8 cellular contexts compared by ENCODE assay signal in the genomic region with DNA sequence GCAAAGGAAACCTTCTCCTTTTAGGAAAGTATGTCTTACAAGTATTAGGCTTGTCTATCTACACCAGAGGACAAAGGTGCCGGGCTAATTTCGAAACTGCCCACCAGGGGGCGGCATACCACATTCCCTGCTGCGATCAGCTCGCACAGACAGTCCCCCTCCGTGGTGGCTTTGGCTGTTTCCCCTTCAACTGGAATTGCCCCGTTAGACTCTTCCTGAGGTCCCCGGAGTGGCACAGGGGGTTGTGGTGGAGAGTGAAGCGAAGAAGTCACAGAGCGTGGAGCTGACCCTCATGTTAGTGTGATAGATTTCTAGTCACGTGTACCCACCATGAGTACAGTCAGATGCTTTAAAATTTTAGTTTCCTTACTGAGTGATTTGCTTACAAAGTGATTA. TPM values are rescaled to one million over a fixed set of nuclear protein-coding genes. Genes with fewer than 3 reads are reported as not detected.
DNase-seq lines count a peak whose midpoint lies in the region; ATAC-seq and TF ChIP-seq lines count a peak whose summit lies in the region.

No MANE protein-coding gene starts in this region.

- peaks cover 10% of the 10 kb centered on the region for H3K4me1 Mint-ChIP-seq in chondrocyte (ENCODE audit: low read depth)

- TF ChIP-seq CTCF in AG10803 (conservative IDR thresholded peaks at IDR 0.05; ENCODE audit: low read length) = peak; percentile 95
- peak; percentile 87 for TF ChIP-seq CTCF in chondrocyte (IDR thresholded peaks at IDR 0.05)

- ATAC-seq in HG03175 (IDR thresholded peaks at IDR 0.05; ENCODE audit: unreplicated experiment) (peak; percentile 63), left colon (peak; percentile 94)

- intact Hi-C loops in left colon (cut with DNase I, micrococcal nuclease) = no loop called here

- DNase-seq in AG10803 (ENCODE audit: low read depth) (peak; percentile 58), NCI-H345 (lab: John Stamatoyannopoulos, UW) (peak; percentile 84), chondrocyte (ENCODE audit: low spot score) (no peak), left colon (peak; percentile 79 to 92)
- peak; percentile 84 for DNase-seq in activated CD4-positive, alpha-beta T cell treated with anti-CD3 and anti-CD28 coated beads for 1 hour
- DNase-seq in stimulated activated CD4-positive, alpha-beta T cell treated with anti-CD3 and anti-CD28 coated beads, Interleukin-1b, Interleukin-23, amount 100 ng/mL, for 48 hours = peak; percentile 88

- H3K4me3 ChIP-seq in AG10803 (ENCODE audit: low read length) = peak overlapping the region; percentile 58

- H3K36me3 Mint-ChIP-seq in chondrocyte (ENCODE audit: low read depth) = no peaks in the 10 kb centered on the region

- H3K27ac Mint-ChIP-seq in chondrocyte (ENCODE audit: unreplicated experiment) = peak overlapping the region; percentile 58

- peak; percentile 43 for TF ChIP-seq POLR2A in GM18951 (IDR thresholded peaks at IDR 0.05; ENCODE audit: extremely low read depth, insufficient read depth, insufficient read length)

- H3K4me3 Mint-ChIP-seq in chondrocyte (ENCODE audit: unreplicated experiment) = peak overlapping the region; percentile 76

- H3K27me3 Mint-ChIP-seq in chondrocyte (ENCODE audit: low read depth) = peaks cover 33% of the 10 kb centered on the region

- H3K9me3 Mint-ChIP-seq in chondrocyte (ENCODE audit: low read depth) = no peaks in the 10 kb centered on the region

- in situ Hi-C loops in GM18951 (cut with MboI; ENCODE audit: low sequenced_read_pairs, unreplicated experiment) = no loop called here

RNA-seq across cellular contexts. Expression of gene PTTG1, which starts 17.5 kb away (rescaled TPM):
- total RNA-seq in chondrocyte (8.6 to 19.7 TPM (median 15.5 TPM) in 3 replicates), left colon (10 to 100 TPM in 1 of 2 donors, 1 to 10 TPM in 1; 6.8 to 30.8 TPM)

RNA-seq across cellular contexts. Expression of gene SLU7, which starts 20.3 kb away (rescaled TPM):
- total RNA-seq in chondrocyte = 29.5 to 36.4 TPM (median 32.4 TPM) in 3 replicates
- total RNA-seq in left colon = 10 to 100 TPM; 35.5 to 50.7 TPM

RNA-seq across cellular contexts. Expression of gene FAM200C, which starts 39.3 kb away (rescaled TPM):
- total RNA-seq in chondrocyte = 3.9 to 7.2 TPM (median 4.1 TPM) in 3 replicates
- total RNA-seq in left colon = 1 to 10 TPM; 1.3 to 1.8 TPM
